12 cellular contexts compared by ENCODE assay signal in genomic region chr3:37183976-37184375, GRCh38. TPM values are rescaled to one million over a fixed set of nuclear protein-coding genes. Genes with fewer than 3 reads are reported as not detected.
DNase-seq lines count a peak whose midpoint lies in the region; ATAC-seq and TF ChIP-seq lines count a peak whose summit lies in the region.
"Had no signal": no experiment of that assay in that cellular context is flagged by ENCODE, and none has a peak within 500 bp of the region (broad histone marks: within the 10 kb centered on the region; RNA-seq: fewer than 3 reads in every experiment).

No MANE protein-coding gene starts in this region.

- peaks cover 0 to 2% (median 0%) of the 10 kb centered on the region in 9 donors for H3K36me3 ChIP-seq in heart left ventricle

- no peak for TF ChIP-seq POLR2A in heart left ventricle (IDR thresholded peaks at IDR 0.05)

- no peak for TF ChIP-seq CTCF in AG10803 (conservative IDR thresholded peaks at IDR 0.05; ENCODE audit: low read length)
- no peak for TF ChIP-seq CTCF in heart left ventricle (IDR thresholded peaks at IDR 0.05)

- intact Hi-C loops in heart left ventricle (cut with DNase I) (no loop called here), sciatic nerve (cut with DNase I) (no loop called here)

- H3K27ac ChIP-seq in heart left ventricle, result peak overlapping the region; percentile 10 to 75 (median 56)

- 43 to 51% (median 48%) methylated on average over 5 of the region's 5 CpGs for WGBS in heart left ventricle, 4 donors

- H3K4me3 ChIP-seq in AG10803 (ENCODE audit: low read length) (no peak overlapping the region), heart left ventricle (no peak overlapping the region)
- H3K4me3 ChIP-seq: mucosa of descending colon had no signal

- DNase-seq in AG10803 (ENCODE audit: low read depth) (peak; percentile 89), astrocyte of the hippocampus (ENCODE audit: low read depth, low spot score) (peak; percentile 88), heart left ventricle (no peak), sciatic nerve (ENCODE audit: low spot score) (no peak), NCI-H2196 treated with DMSO at 0.1 percent for 48 hours (lab: John Stamatoyannopoulos, UW; ENCODE audit: unreplicated experiment) (no peak), HuH-7 (ENCODE audit: low spot score) (no peak), amniotic stem cell (lab: John Stamatoyannopoulos, UW) (no peak)
- no peak for DNase-seq in activated CD4-positive, CD25-positive, alpha-beta regulatory T cell treated with anti-CD3 and anti-CD28 coated beads, Interleukin-2, amount 50 U/mL, for 72 hours
- DNase-seq: GOT3, mucosa of descending colon, NCI-H510A, T-cell had no signal

- ATAC-seq in heart left ventricle, result peak; percentile 25 to 88 (median 72)
- ATAC-seq in sciatic nerve, result peak; percentile 81
- ATAC-seq: T-cell had no signal

- H3K4me1 ChIP-seq in heart left ventricle, result peaks cover 0 to 38% (median 21%) of the 10 kb centered on the region in 12 donors

- no peaks in the 10 kb centered on the region for H3K9me3 ChIP-seq in heart left ventricle
- H3K9me3 ChIP-seq: mucosa of descending colon had no signal

- H3K27me3 ChIP-seq in heart left ventricle, result no peaks in the 10 kb centered on the region

RNA-seq across cellular contexts. Expression of gene LRRFIP2, which starts 9.6 kb away (rescaled TPM):
- total RNA-seq in heart left ventricle, result 100 to 1,000 TPM in 7 of 9 donors, 10 to 100 TPM in 2; 85.5 to 161 (median 114) TPM
- 10 to 100 TPM; 67.7 to 94.4 TPM for polyA plus RNA-seq in heart left ventricle
- 60.1 TPM for total RNA-seq in sciatic nerve

RNA-seq across cellular contexts. Expression of gene GOLGA4, which starts 59.1 kb away (rescaled TPM):
- total RNA-seq in heart left ventricle, result 100 to 1,000 TPM; 110 to 235 (median 183) TPM
- polyA plus RNA-seq in heart left ventricle, result 10 to 100 TPM; 63.2 to 97.2 TPM
- total RNA-seq in sciatic nerve, result 97.1 TPM

Comparison
In these comparisons a context has a peak if more than half of its experiments do, and no peak if none do; other contexts are left out.
1. DNase-seq: peak in AG10803 (single experiment) and astrocyte of the hippocampus (single experiment); none in heart left ventricle (0 of 5), sciatic nerve (single experiment), activated CD4-positive, CD25-positive, alpha-beta regulatory T cell treated with anti-CD3 and anti-CD28 coated beads, Interleukin-2, amount 50 U/mL, for 72 hours (single experiment), NCI-H2196 treated with DMSO at 0.1 percent for 48 hours (single experiment), HuH-7 (single experiment) and amniotic stem cell (single experiment).